Comparison of ENCODE assay signal across 7 cellular contexts in the genomic region with DNA sequence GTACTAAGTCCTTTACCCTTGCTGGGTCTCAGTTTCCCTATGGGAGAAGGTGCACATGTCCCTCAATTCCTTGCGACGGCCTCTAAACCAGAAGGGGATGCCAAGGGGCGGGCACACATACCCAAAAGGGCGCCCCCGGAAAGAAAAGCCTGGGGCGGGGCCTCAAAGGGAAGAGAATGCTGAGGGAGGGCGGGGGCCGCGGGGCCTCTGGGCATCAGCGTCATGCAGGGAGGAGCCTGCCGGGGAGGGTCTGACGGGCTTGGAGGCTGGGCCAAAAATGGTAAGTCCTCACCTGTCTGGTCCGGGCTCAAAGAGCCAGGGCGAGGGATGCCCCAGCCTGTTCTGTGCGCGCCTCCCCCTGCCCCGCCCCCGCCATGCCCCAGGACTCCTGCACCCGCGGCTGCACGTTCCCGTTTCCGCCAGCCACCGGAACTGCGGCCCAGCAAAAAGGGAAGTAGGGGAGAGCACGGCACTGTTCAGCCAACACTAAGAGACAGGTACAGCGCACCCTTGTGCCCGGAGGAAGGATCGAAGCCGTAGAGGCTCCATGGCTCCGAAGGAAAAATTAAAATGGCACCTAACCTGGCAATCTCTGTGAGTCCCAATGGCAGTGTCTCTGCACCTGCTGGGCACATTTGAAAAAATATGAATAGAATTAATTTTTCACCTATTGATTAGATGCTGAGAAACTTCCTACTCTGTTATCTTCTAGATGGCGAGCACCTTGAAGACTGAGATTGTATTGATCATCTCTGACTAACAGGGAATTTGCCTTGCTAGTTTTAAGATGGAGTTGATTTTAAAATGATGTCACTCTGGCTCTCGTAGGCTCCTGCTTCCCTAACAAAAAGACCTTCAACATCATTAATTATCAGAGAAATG. TPM values are rescaled to one million over a fixed set of nuclear protein-coding genes. Genes with fewer than 3 reads are reported as not detected.
A peak's percentile ranks its signal among the peaks of the same experiment; 100 is the strongest.
DNase-seq lines count a peak whose midpoint lies in the region; ATAC-seq, FAIRE-seq and TF ChIP-seq lines count a peak whose summit lies in the region.

TSS of gene DET1 (minus strand) at position 434 of the 882 bp plus-strand sequence. CDS start 14,976 bp downstream, outside the sequence.

- WGBS in hepatocyte (ENCODE audit: low lambda C conversion rate, missing lambda C conversion rate) = 4% methylated on average over 24 of the region's 33 CpGs

- H3K9me3 ChIP-seq in astrocyte (ENCODE audit: insufficient read depth, low read depth, low read length) (no peaks in the 10 kb centered on the region), hepatocyte (ENCODE audit: low read depth) (no peaks in the 10 kb centered on the region)

- peak within 1 kb of the TSS; percentile 60 for H3K27ac ChIP-seq in astrocyte (ENCODE audit: low read depth, low read length)
- H3K27ac ChIP-seq in hepatocyte = peak within 1 kb of the TSS; percentile 97

- no peaks in the 10 kb centered on the region for H3K36me3 ChIP-seq in astrocyte (ENCODE audit: insufficient read depth, low read length)
- no peaks in the 10 kb centered on the region for H3K36me3 ChIP-seq in hepatocyte (replicated peaks; ENCODE audit: insufficient read depth, low read depth)

- ATAC-seq in GM18505 (IDR thresholded peaks at IDR 0.05; ENCODE audit: unreplicated experiment) (peak; percentile 98), HG02970 (IDR thresholded peaks at IDR 0.05; ENCODE audit: low FRiP score, unreplicated experiment) (peak; percentile 99)

- H3K4me2 ChIP-seq in astrocyte (ENCODE audit: low read length) = peak within 1 kb of the TSS; percentile 89
- H3K4me2 ChIP-seq in hepatocyte = peak within 1 kb of the TSS; percentile 88

- TF ChIP-seq POLR2A in GM18505 (IDR thresholded peaks at IDR 0.05; ENCODE audit: borderline replicate concordance, extremely low read depth, insufficient read depth, insufficient read length) = peak; percentile 63

- no peaks in the 10 kb centered on the region for H3K27me3 ChIP-seq in astrocyte (ENCODE audit: insufficient read depth, low read length)
- no peaks in the 10 kb centered on the region for H3K27me3 ChIP-seq in hepatocyte

- H3K27ac Mint-ChIP-seq in astrocyte (ENCODE audit: unreplicated experiment) = peak within 1 kb of the TSS; percentile 81

- peak within 1 kb of the TSS; percentile 86 for H2AFZ ChIP-seq in astrocyte (ENCODE audit: low read depth, low read length)
- H2AFZ ChIP-seq in hepatocyte = peak within 1 kb of the TSS; percentile 98

- H3K9ac ChIP-seq in astrocyte (ENCODE audit: low read length) = peak within 1 kb of the TSS; percentile 88

- TF ChIP-seq CTCF in astrocyte (IDR thresholded peaks at IDR 0.05; ENCODE audit: insufficient read depth, low read depth, low read length) (peak; percentile 82), hepatocyte (IDR thresholded peaks at IDR 0.05; ENCODE audit: poor library complexity) (peak; percentile 87)

- FAIRE-seq in astrocyte (lab: Jason Lieb, UNC) = no peak

- H3K4me3 ChIP-seq in astrocyte (ENCODE audit: insufficient read depth, low read depth, low read length) (peak within 1 kb of the TSS; percentile 83), hepatocyte (peak within 1 kb of the TSS; percentile 88)

- H3K4me3 Mint-ChIP-seq in astrocyte (ENCODE audit: unreplicated experiment) = peak within 1 kb of the TSS; percentile 92

- no peaks in the 10 kb centered on the region for H3K9me2 ChIP-seq in hepatocyte (replicated peaks; ENCODE audit: insufficient read depth)

- H3K9me3 Mint-ChIP-seq in astrocyte (ENCODE audit: unreplicated experiment) = no peaks in the 10 kb centered on the region

- no peaks in the 10 kb centered on the region for H3K79me2 ChIP-seq in astrocyte (ENCODE audit: insufficient read depth, low read length)
- H3K79me2 ChIP-seq in hepatocyte = peaks cover 11% of the 10 kb centered on the region

- H3K4me1 ChIP-seq in astrocyte (ENCODE audit: insufficient read depth, low read length) (no peaks in the 10 kb centered on the region), hepatocyte (ENCODE audit: insufficient read depth) (peaks cover 27% of the 10 kb centered on the region)

- H4K20me1 ChIP-seq in astrocyte (ENCODE audit: insufficient read depth, low read length) (no peaks in the 10 kb centered on the region), hepatocyte (ENCODE audit: insufficient read depth, poor library complexity, severe bottlenecking) (no peaks in the 10 kb centered on the region)

- no peaks in the 10 kb centered on the region for H3K27me3 Mint-ChIP-seq in astrocyte (ENCODE audit: low read depth, unreplicated experiment)

- DNase-seq in NCI-H187 (lab: John Stamatoyannopoulos, UW) (peak; percentile 83 to 92), T-helper 2 cell (peak; percentile 86 to 99 (median 91)), astrocyte (ENCODE audit: low read depth) (peak; percentile 92), hepatocyte (ENCODE audit: low spot score) (peak; percentile 96), renal cortical epithelial cell (ENCODE audit: low read depth) (peak; percentile 91)

- H3K4me1 Mint-ChIP-seq in astrocyte (ENCODE audit: low read depth, unreplicated experiment) = peaks cover 4% of the 10 kb centered on the region

- peaks cover 2% of the 10 kb centered on the region for H3K36me3 Mint-ChIP-seq in astrocyte (ENCODE audit: low read depth, unreplicated experiment)

RNA-seq across cellular contexts. Expression of gene DET1, which starts in this region (rescaled TPM):
- total RNA-seq in astrocyte = 3.7 and 4.8 TPM in 2 replicates
- total RNA-seq in hepatocyte = 7.2 and 11.5 TPM in 2 replicates
- 4.0 and 6.5 TPM in 2 replicates for polyA plus RNA-seq in hepatocyte
- 1.6 and 6.1 TPM in 2 replicates for total RNA-seq in renal cortical epithelial cell

Comparison
In these comparisons a context has a peak if more than half of its experiments do, and no peak if none do; other contexts are left out.
1. Peak in every context shown above with its lines: DNase-seq, ATAC-seq, H3K4me3 ChIP-seq and H3K27ac ChIP-seq.